1 cellular context compared by ENCODE assay signal in genomic region chr12:1500095-1500801, GRCh38.
TF ChIP-seq lines count a peak whose summit lies in the region.

No MANE protein-coding gene starts in this region.

TF ChIP-seq in K562, 482 proteins besides CTCF, POLR2A, EP300 and RAD21 (continued from another document and continues in another):
- TF ChIP-seq ZNF282 (CRISPR knock-in tag; IDR thresholded peaks at IDR 0.05) = no peak
- TF ChIP-seq SREBF2 (CRISPR knock-in tag; IDR thresholded peaks at IDR 0.05) = no peak
- TF ChIP-seq LCOR (CRISPR knock-in tag; IDR thresholded peaks at IDR 0.05) = no peak
- no peak for TF ChIP-seq CEBPB (tag; IDR thresholded peaks at IDR 0.05)
- TF ChIP-seq KAT7 (CRISPR knock-in tag; IDR thresholded peaks at IDR 0.05; ENCODE audit: borderline replicate concordance) = no peak
- TF ChIP-seq RHOXF2B (CRISPR knock-in tag; conservative IDR thresholded peaks at IDR 0.05) = no peak
- no peak for TF ChIP-seq DIDO1 (tag; IDR thresholded peaks at IDR 0.05; ENCODE audit: low read depth)
- no peak for TF ChIP-seq ZNF589 (CRISPR knock-in tag; IDR thresholded peaks at IDR 0.05; ENCODE audit: low read depth)
- TF ChIP-seq TFE3 (CRISPR knock-in tag; IDR thresholded peaks at IDR 0.05) = no peak
- TF ChIP-seq HDAC8 (tag; IDR thresholded peaks at IDR 0.05) = no peak
- peak in 1 of 2 experiments; percentile 39; a peak in 1 of 4 replicates for TF ChIP-seq MAZ (CRISPR knock-in tag; conservative IDR thresholded peaks at IDR 0.05 in 1 of 2, IDR thresholded peaks at IDR 0.05 in 1 of 2)
- TF ChIP-seq CBFA2T2 (conservative IDR thresholded peaks at IDR 0.05) = peak; percentile 65
- TF ChIP-seq FOXA1 (IDR thresholded peaks at IDR 0.05; ENCODE audit: borderline replicate concordance) = no peak
- TF ChIP-seq NFRKB (IDR thresholded peaks at IDR 0.05; ENCODE audit: low read depth) = peak; percentile 60; the same call in 1 of the 2 replicates
- no peak for TF ChIP-seq ZNF518B (CRISPR knock-in tag; IDR thresholded peaks at IDR 0.05)
- TF ChIP-seq HOXB6 (CRISPR knock-in tag; IDR thresholded peaks at IDR 0.05; ENCODE audit: borderline replicate concordance) = no peak
- peak; percentile 56; the same call in 1 of the 2 replicates for TF ChIP-seq HDAC2 (IDR thresholded peaks at IDR 0.05)
- no peak for TF ChIP-seq AFF1 (IDR thresholded peaks at IDR 0.05; ENCODE audit: low read depth in 1 of 2, partially characterized antibody in 2 of 2)
- no peak for TF ChIP-seq ZNF232 (CRISPR knock-in tag; IDR thresholded peaks at IDR 0.05)
- TF ChIP-seq USF2 (CRISPR knock-in tag; IDR thresholded peaks at IDR 0.05) = no peak
- TF ChIP-seq ARID3A (IDR thresholded peaks at IDR 0.05; ENCODE audit: borderline replicate concordance, low read depth, low read length) = no peak
- 0 out of 2 replicates have a peak, but pooled peaks have one; percentile 27 for TF ChIP-seq MTF1 (CRISPR knock-in tag; IDR thresholded peaks at IDR 0.05; ENCODE audit: borderline replicate concordance)
- TF ChIP-seq MEF2D (tag; conservative IDR thresholded peaks at IDR 0.05; ENCODE audit: low read depth) = 0 out of 2 replicates have a peak, but pooled peaks have one; percentile 10
- TF ChIP-seq STAT6 (CRISPR knock-in tag; IDR thresholded peaks at IDR 0.05) = no peak
- TF ChIP-seq EWSR1 (IDR thresholded peaks at IDR 0.05; ENCODE audit: borderline replicate concordance, low read depth, partially characterized antibody) = no peak
- TF ChIP-seq ZNF212 (CRISPR knock-in tag; IDR thresholded peaks at IDR 0.05) = no peak
- TF ChIP-seq MYBL2 (IDR thresholded peaks at IDR 0.05; ENCODE audit: low read depth) = no peak
- no peak for TF ChIP-seq MYBL2 (CRISPR knock-in tag; IDR thresholded peaks at IDR 0.05; ENCODE audit: borderline replicate concordance)
- peak; percentile 88 for TF ChIP-seq BHLHE40 (IDR thresholded peaks at IDR 0.05; ENCODE audit: low read length)
- TF ChIP-seq ZNF324 (CRISPR knock-in tag; IDR thresholded peaks at IDR 0.05) = no peak
- TF ChIP-seq ZNF384 (IDR thresholded peaks at IDR 0.05; ENCODE audit: low read depth, low read length) = no peak
- TF ChIP-seq ILK (tag; IDR thresholded peaks at IDR 0.05; ENCODE audit: borderline replicate concordance, low read depth) = no peak
- TF ChIP-seq NONO (IDR thresholded peaks at IDR 0.05; ENCODE audit: low read depth in 2 of 2, low read length in 1 of 2) = no peak
- TF ChIP-seq VEZF1 (CRISPR knock-in tag; IDR thresholded peaks at IDR 0.05) = peak; percentile 22; the same call in 1 of the 2 replicates
- no peak for TF ChIP-seq NCOA6 (IDR thresholded peaks at IDR 0.05)
- no peak for TF ChIP-seq ZBTB9 (CRISPR knock-in tag; IDR thresholded peaks at IDR 0.05)
- no peak for TF ChIP-seq U2AF2 (optimal IDR thresholded peaks at IDR 0.05; ENCODE audit: low read depth, low read length)
- no peak for TF ChIP-seq RUNX1 (IDR thresholded peaks at IDR 0.05; ENCODE audit: low read depth)
- TF ChIP-seq TFAP4 (CRISPR knock-in tag; IDR thresholded peaks at IDR 0.05; ENCODE audit: borderline replicate concordance) = peak; percentile 87
- TF ChIP-seq PKNOX1 (IDR thresholded peaks at IDR 0.05) = peak; percentile 60
- TF ChIP-seq HEY1 (CRISPR knock-in tag; IDR thresholded peaks at IDR 0.05; ENCODE audit: borderline replicate concordance) = no peak
- TF ChIP-seq ZNF561 (CRISPR knock-in tag; conservative IDR thresholded peaks at IDR 0.05) = no peak
- no peak for TF ChIP-seq ZNF444 (CRISPR knock-in tag; IDR thresholded peaks at IDR 0.05)
- TF ChIP-seq RBM17 (IDR thresholded peaks at IDR 0.05; ENCODE audit: borderline replicate concordance, low read depth, low read length) = no peak
